ENCODE assay signal across 1 cellular context in the genomic region with DNA sequence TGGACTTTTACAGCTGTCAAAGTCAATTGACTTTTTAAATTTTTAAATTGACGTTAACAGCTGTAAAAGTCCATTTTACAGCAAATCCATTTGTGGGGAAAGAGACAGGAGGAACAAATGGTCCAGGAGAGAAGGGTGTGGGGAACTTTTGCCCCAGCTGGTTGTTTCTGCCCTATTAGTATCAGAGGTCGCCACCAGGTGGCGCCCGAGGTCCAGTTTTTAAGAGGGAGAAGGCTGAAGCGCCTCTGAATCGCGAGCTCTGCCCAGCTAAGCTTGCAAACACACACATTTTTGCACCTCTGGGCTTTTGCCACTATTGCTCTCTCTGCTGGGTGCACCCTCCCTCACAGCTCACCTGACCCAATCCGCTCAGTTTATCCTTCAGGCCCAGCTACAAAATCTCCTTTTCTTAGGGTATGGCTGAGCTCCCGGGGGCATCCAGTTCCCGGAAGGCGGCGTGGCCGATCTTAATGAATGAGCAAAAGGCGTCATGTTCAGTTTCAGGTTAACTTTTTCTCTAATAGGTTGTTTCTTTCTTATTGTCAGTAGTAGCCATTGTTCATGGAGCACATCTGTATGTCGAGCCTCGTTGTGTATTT.
TF ChIP-seq lines count a peak whose summit lies in the region.

No MANE protein-coding gene starts in this region.

TF ChIP-seq in H1, 55 proteins besides CTCF, POLR2A, EP300 and RAD21 (continued from another document):
- TF ChIP-seq, protein P1, sequence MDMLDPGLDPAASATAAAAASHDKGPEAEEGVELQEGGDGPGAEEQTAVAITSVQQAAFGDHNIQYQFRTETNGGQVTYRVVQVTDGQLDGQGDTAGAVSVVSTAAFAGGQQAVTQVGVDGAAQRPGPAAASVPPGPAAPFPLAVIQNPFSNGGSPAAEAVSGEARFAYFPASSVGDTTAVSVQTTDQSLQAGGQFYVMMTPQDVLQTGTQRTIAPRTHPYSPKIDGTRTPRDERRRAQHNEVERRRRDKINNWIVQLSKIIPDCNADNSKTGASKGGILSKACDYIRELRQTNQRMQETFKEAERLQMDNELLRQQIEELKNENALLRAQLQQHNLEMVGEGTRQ (IDR thresholded peaks at IDR 0.05; ENCODE audit: low read length), result no peak
- TF ChIP-seq CEBPB (IDR thresholded peaks at IDR 0.05; ENCODE audit: low read depth, low read length) (no peak), RXRA (IDR thresholded peaks at IDR 0.05; ENCODE audit: insufficient read depth, low read depth, low read length) (no peak), RFX5 (IDR thresholded peaks at IDR 0.05; ENCODE audit: borderline replicate concordance, low read depth, low read length) (no peak)
